8 cellular contexts compared by ENCODE assay signal in genomic region chr4:39527296-39528055, GRCh38. TPM values are rescaled to one million over a fixed set of nuclear protein-coding genes. Genes with fewer than 3 reads are reported as not detected.
DNase-seq lines count a peak whose midpoint lies in the region; ATAC-seq and TF ChIP-seq lines count a peak whose summit lies in the region.

UGDH (minus strand) TSS chr4:39527439; CDS start chr4:39521512, 5,927 bp downstream.

- H3K27ac Mint-ChIP-seq in activated naive CD4-positive, alpha-beta T cell treated with anti-CD3 and anti-CD28 coated beads, Interleukin-2, amount 50 U/mL, for 72 hours = peak within 1 kb of the TSS; percentile 89 to 99

- TF ChIP-seq CTCF in GM10266 (IDR thresholded peaks at IDR 0.05; ENCODE audit: control insufficient read depth, insufficient read depth, low read depth, missing control alignments) (peak; percentile 32), omental fat pad (IDR thresholded peaks at IDR 0.05) (no peak), testis (IDR thresholded peaks at IDR 0.05) (peak in 1 of 3 experiments; percentile 8)

- TF ChIP-seq POLR2A in testis (IDR thresholded peaks at IDR 0.05) = peak; percentile 73

- intact Hi-C loops in testis (cut with DNase I; ENCODE audit: low total_unique reads) = loop anchor here (5.0 to 10.0 kb wide), 2 partner anchors 107 to 450 kb away; partner anchors contain the start of genes PDS5A and SMIM14

- H3K36me3 ChIP-seq in testis (ENCODE audit: low read depth, missing control alignments) = no peaks in the 10 kb centered on the region

- 0 to 1% methylated on average over 20 to 22 of the region's 72 CpGs for WGBS in testis, 2 donors

- H3K9me3 ChIP-seq in testis = no peaks in the 10 kb centered on the region

- DNase-seq in GM10266 (ENCODE audit: extremely low spot score) (peak; percentile 97), NCI-H1092 treated with DMSO at 0.1 percent for 48 hours (lab: John Stamatoyannopoulos, UW) (peak; percentile 96), SKM-1 (lab: John Stamatoyannopoulos, UW; ENCODE audit: unreplicated experiment) (peak; percentile 89), glomerular endothelial cell (ENCODE audit: extremely low read depth, low read depth, low spot score) (peak; percentile 81), omental fat pad (ENCODE audit: low spot score) (peak; percentile 79), testis (peak; percentile 97)
- DNase-seq in activated naive CD4-positive, alpha-beta T cell treated with anti-CD3 and anti-CD28 coated beads, Interleukin-2, amount 50 U/mL, for 72 hours (ENCODE audit: low spot score in 2 of 2) = peak; percentile 93 to 96

- H3K36me3 Mint-ChIP-seq in activated naive CD4-positive, alpha-beta T cell treated with anti-CD3 and anti-CD28 coated beads, Interleukin-2, amount 50 U/mL, for 72 hours = peaks cover 26 to 36% of the 10 kb centered on the region in 2 donors

- H3K27me3 ChIP-seq in testis = no peaks in the 10 kb centered on the region

- H3K9me3 Mint-ChIP-seq in activated naive CD4-positive, alpha-beta T cell treated with anti-CD3 and anti-CD28 coated beads, Interleukin-2, amount 50 U/mL, for 72 hours = peaks cover 11 to 22% of the 10 kb centered on the region in 2 donors

- H3K4me3 ChIP-seq in testis = peak within 1 kb of the TSS; percentile 82 to 93

- peak within 1 kb of the TSS; percentile 90 to 96 for H3K27ac ChIP-seq in testis

- ATAC-seq in HG02610 (IDR thresholded peaks at IDR 0.05; ENCODE audit: unreplicated experiment) (peak; percentile 98), omental fat pad (ENCODE audit: low FRiP score) (peak; percentile 97)
- peak; percentile 97 to 99 for ATAC-seq in activated naive CD4-positive, alpha-beta T cell treated with anti-CD3 and anti-CD28 coated beads, Interleukin-2, amount 50 U/mL, for 72 hours

- H3K4me1 ChIP-seq in testis = peaks cover 9% of the 10 kb centered on the region

RNA-seq across cellular contexts. Expression of gene UGDH, which starts in this region (rescaled TPM):
- 10 to 100 TPM; 26.0 to 26.6 TPM for total RNA-seq in activated naive CD4-positive, alpha-beta T cell treated with anti-CD3 and anti-CD28 coated beads, Interleukin-2, amount 50 U/mL, for 72 hours
- 84.4 and 86.7 TPM in 2 replicates for total RNA-seq in glomerular endothelial cell
- total RNA-seq in omental fat pad = 100 to 1,000 TPM in 2 of 4 donors, 10 to 100 TPM in 2; 60.1 to 653 (median 148) TPM
- total RNA-seq in testis = 10 to 100 TPM; 11.3 to 21.4 TPM
- polyA plus RNA-seq in testis (ENCODE audit: insufficient read depth, low read depth, low replicate concordance) = 8.1 TPM

Comparison
In these comparisons a context has a peak if more than half of its experiments do, and no peak if none do; other contexts are left out.
1. Peak in every context shown above with its lines: DNase-seq, ATAC-seq, H3K4me3 ChIP-seq and H3K27ac ChIP-seq.